Comparison of ENCODE assay signal across 14 cellular contexts in genomic region chr18:1270081-1270480, GRCh38.
DNase-seq lines count a peak whose midpoint lies in the region; ATAC-seq, FAIRE-seq and TF ChIP-seq lines count a peak whose summit lies in the region.
"Had no signal": no experiment of that assay in that cellular context is flagged by ENCODE, and none has a peak within 500 bp of the region (broad histone marks: within the 10 kb centered on the region; RNA-seq: fewer than 3 reads in every experiment).

No MANE protein-coding gene starts in this region.

- H3K36me3 ChIP-seq in PC-9 (ENCODE audit: low read depth) (peaks cover 3% of the 10 kb centered on the region), HepG2 (replicated peaks in 1 of 2; ENCODE audit: control insufficient read depth in 1 of 2, insufficient read depth in 2 of 2, low read length in 2 of 2) (no peaks in the 10 kb centered on the region)
- H3K36me3 ChIP-seq: HAP-1 had no signal

- TF ChIP-seq RAD21 in HepG2 (CRISPR knock-in tag; IDR thresholded peaks at IDR 0.05): no peak

- H3K27ac ChIP-seq in PC-9 (peak overlapping the region; percentile 59), HepG2 (ENCODE audit: extremely low read length, insufficient read depth, low read length) (no peak overlapping the region)

- no peak overlapping the region for H3K27ac Mint-ChIP-seq in T-helper 17 cell
- no peak overlapping the region for H3K27ac Mint-ChIP-seq in activated T-cell treated with anti-CD3 and anti-CD28 coated beads, Interleukin-2, amount 50 U/mL, for 24 hours
- H3K27ac Mint-ChIP-seq: CD8-positive, alpha-beta T cell; IgD-negative memory B cell had no signal

- no peaks in the 10 kb centered on the region for H3K27me3 Mint-ChIP-seq in T-helper 17 cell
- H3K27me3 Mint-ChIP-seq in activated T-cell treated with anti-CD3 and anti-CD28 coated beads, Interleukin-2, amount 50 U/mL, for 24 hours: no peaks in the 10 kb centered on the region
- H3K27me3 Mint-ChIP-seq: IgD-negative memory B cell had no signal

- H3K9me3 Mint-ChIP-seq in activated T-cell treated with anti-CD3 and anti-CD28 coated beads, Interleukin-2, amount 50 U/mL, for 24 hours: peaks cover 2% of the 10 kb centered on the region

- H3K27me3 ChIP-seq in PC-9 (ENCODE audit: insufficient read depth, low read depth) (no peaks in the 10 kb centered on the region), HepG2 (ENCODE audit: control insufficient read depth in 1 of 2, insufficient read depth in 2 of 2, low read length in 2 of 2) (no peaks in the 10 kb centered on the region)

- H3K4me2 ChIP-seq in PC-9 (peak overlapping the region; percentile 41), HepG2 (ENCODE audit: low read depth, low read length) (no peak overlapping the region)

- peak in 1 of 2 experiments; percentile 58; a peak in 1 of 4 replicates for TF ChIP-seq EP300 in HepG2 (IDR thresholded peaks at IDR 0.05; ENCODE audit: low read depth in 2 of 2, low read length in 2 of 2)
- no peak for TF ChIP-seq EP300 in HepG2 (CRISPR knock-in tag; IDR thresholded peaks at IDR 0.05; ENCODE audit: borderline replicate concordance)

- H4K20me1 ChIP-seq in PC-9 (ENCODE audit: insufficient read depth) (no peaks in the 10 kb centered on the region), HepG2 (ENCODE audit: insufficient read depth, low read length) (no peaks in the 10 kb centered on the region)

- CTCF ChIA-PET in PC-9 (lab: Charles Lee) (no interaction called here), HepG2 (lab: Yijun Ruan, JAX; ENCODE audit: low intra/inter-chr PET ratio, low total read pairs) (no interaction called here)

- intact Hi-C loops in PC-9 (cut with micrococcal nuclease; ENCODE audit: unreplicated experiment): no loop called here
- intact Hi-C loops in HepG2 (cut with micrococcal nuclease; ENCODE audit: unreplicated experiment): no loop called here

- no peak for TF ChIP-seq POLR2A in HepG2 (IDR thresholded peaks at IDR 0.05; ENCODE audit: insufficient read depth in 1 of 2, low read depth in 2 of 2, low read length in 2 of 2)

- H3K36me3 Mint-ChIP-seq in T-helper 17 cell (ENCODE audit: low read depth): no peaks in the 10 kb centered on the region
- H3K36me3 Mint-ChIP-seq in activated T-cell treated with anti-CD3 and anti-CD28 coated beads, Interleukin-2, amount 50 U/mL, for 24 hours (ENCODE audit: low read depth): no peaks in the 10 kb centered on the region
- H3K36me3 Mint-ChIP-seq: CD8-positive, alpha-beta T cell; IgD-negative memory B cell had no signal

- in situ Hi-C loops in HepG2 (cut with HindIII; ENCODE audit: extremely low pct_ligation_motif_present, low pct_unique_long_range_greater_than_20kb): no loop called here

- POLR2A ChIA-PET in PC-9 (lab: Charles Lee; ENCODE audit: unreplicated experiment) (interaction anchor here (0.8 kb wide), 1 partner anchor 50 kb away, joined by 4 read pairs; no protein-coding TSS in a partner anchor), HepG2 (lab: Yijun Ruan, JAX) (no interaction called here)

- ATAC-seq in HepG2: peak; percentile 63
- no peak for ATAC-seq in T-helper 17 cell
- ATAC-seq: CD8-positive, alpha-beta T cell had no signal

- DNase-seq in COLO668 (lab: John Stamatoyannopoulos, UW; ENCODE audit: unreplicated experiment) (peak; percentile 39), HuH-7.5 (ENCODE audit: low spot score) (peak; percentile 25), PC-9 (peak in 1 of 2 experiments; percentile 81), HepG2 (ENCODE audit: low spot score) (peak; percentile 47), T-helper 17 cell (no peak), NCI-H446 (lab: John Stamatoyannopoulos, UW) (no peak)
- no peak for DNase-seq in activated T-cell treated with anti-CD3 and anti-CD28 coated beads, Interleukin-2, amount 50 U/mL, for 24 hours
- DNase-seq: CD8-positive, alpha-beta T cell; MV-4-11; NCI-H1417 treated with DMSO at 0.1 percent for 48 hours; NCI-H345; T-helper 1 cell had no signal

- H3K4me1 ChIP-seq in PC-9 (replicated peaks; ENCODE audit: insufficient read depth) (peaks cover 18% of the 10 kb centered on the region), HepG2 (ENCODE audit: insufficient read depth, low read length) (peaks cover 16% of the 10 kb centered on the region; the same call in 1 of the 2 replicates)
- H3K4me1 ChIP-seq: HAP-1 had no signal

- WGBS in HepG2 (ENCODE audit: low lambda C conversion rate): 7% methylated on average over 2 of the region's 2 CpGs

- BruUV-seq in PC-9 (replicated peaks; lab: Mats Ljungman, UMichigan) (no TSS peak), HepG2 (replicated peaks; lab: Mats Ljungman, UMichigan) (no TSS peak)

- H2AFZ ChIP-seq in PC-9 (no peak overlapping the region), HepG2 (ENCODE audit: low read length) (no peak overlapping the region)

- no peaks in the 10 kb centered on the region; the same call in 1 of the 2 replicates for H3K9me2 ChIP-seq in PC-9 (ENCODE audit: insufficient read depth)

- H3K4me1 Mint-ChIP-seq in T-helper 17 cell: no peaks in the 10 kb centered on the region
- no peaks in the 10 kb centered on the region for H3K4me1 Mint-ChIP-seq in activated T-cell treated with anti-CD3 and anti-CD28 coated beads, Interleukin-2, amount 50 U/mL, for 24 hours (ENCODE audit: low read depth)
- H3K4me1 Mint-ChIP-seq: IgD-negative memory B cell had no signal

- no peak for FAIRE-seq in HepG2 (lab: Jason Lieb, UNC)

- no peak overlapping the region for H3K4me3 Mint-ChIP-seq in T-helper 17 cell
- no peak overlapping the region for H3K4me3 Mint-ChIP-seq in activated T-cell treated with anti-CD3 and anti-CD28 coated beads, Interleukin-2, amount 50 U/mL, for 24 hours
- H3K4me3 Mint-ChIP-seq: CD8-positive, alpha-beta T cell; IgD-negative memory B cell had no signal

- no peak for TF ChIP-seq CTCF in PC-9 (conservative IDR thresholded peaks at IDR 0.05)
- TF ChIP-seq CTCF in HepG2 (CRISPR knock-in tag; IDR thresholded peaks at IDR 0.05): no peak

- no peaks in the 10 kb centered on the region for H3F3A ChIP-seq in PC-9 (ENCODE audit: insufficient read depth, low read depth)

- no peak overlapping the region for H3K9ac ChIP-seq in HepG2 (ENCODE audit: insufficient read depth, low read depth, low read length)

- H3K4me3 ChIP-seq in PC-9: no peak overlapping the region
- H3K4me3 ChIP-seq in HepG2 (replicated peaks in 1 of 3; ENCODE audit: insufficient read depth in 1 of 3, low read depth in 2 of 3, low read length in 3 of 3): no peak overlapping the region
- H3K4me3 ChIP-seq: HAP-1 had no signal

- H3K79me2 ChIP-seq in PC-9 (ENCODE audit: low read depth) (no peaks in the 10 kb centered on the region), HepG2 (ENCODE audit: insufficient read depth, low read length) (no peaks in the 10 kb centered on the region)

- H3K9me3 ChIP-seq in PC-9 (ENCODE audit: insufficient read depth, low read depth): no peaks in the 10 kb centered on the region
- no peaks in the 10 kb centered on the region for H3K9me3 ChIP-seq in HepG2 (ENCODE audit: low read length)
- H3K9me3 ChIP-seq in T-helper 17 cell (ENCODE audit: control insufficient read depth, low read length, poor library complexity, severe bottlenecking): no peaks in the 10 kb centered on the region
- H3K9me3 ChIP-seq: HAP-1 had no signal

TF ChIP-seq in HepG2, 621 proteins besides CTCF, POLR2A, EP300 and RAD21 (continues in another document):
- TF ChIP-seq ARID3A (IDR thresholded peaks at IDR 0.05; ENCODE audit: low read depth, low read length): peak; percentile 86
- no peak for TF ChIP-seq CBX5 (CRISPR knock-in tag; IDR thresholded peaks at IDR 0.05; ENCODE audit: borderline replicate concordance)
- peak; percentile 40; the same call in 1 of the 2 replicates for TF ChIP-seq THRA (CRISPR knock-in tag; IDR thresholded peaks at IDR 0.05; ENCODE audit: borderline replicate concordance)
- peak; percentile 81 for TF ChIP-seq FOXA3 (CRISPR knock-in tag; IDR thresholded peaks at IDR 0.05)
- 0 out of 2 replicates have a peak, but pooled peaks have one; percentile 13 for TF ChIP-seq SAP130 (CRISPR knock-in tag; IDR thresholded peaks at IDR 0.05; ENCODE audit: low read depth)

Comparison
In these comparisons a context has a peak if more than half of its experiments do, and no peak if none do; other contexts are left out.
1. DNase-seq: peak in COLO668 (single experiment), HuH-7.5 (single experiment) and HepG2 (single experiment); none in T-helper 17 cell (0 of 3), NCI-H446 (0 of 2) and activated T-cell treated with anti-CD3 and anti-CD28 coated beads, Interleukin-2, amount 50 U/mL, for 24 hours (single experiment).